In the genomic region with DNA sequence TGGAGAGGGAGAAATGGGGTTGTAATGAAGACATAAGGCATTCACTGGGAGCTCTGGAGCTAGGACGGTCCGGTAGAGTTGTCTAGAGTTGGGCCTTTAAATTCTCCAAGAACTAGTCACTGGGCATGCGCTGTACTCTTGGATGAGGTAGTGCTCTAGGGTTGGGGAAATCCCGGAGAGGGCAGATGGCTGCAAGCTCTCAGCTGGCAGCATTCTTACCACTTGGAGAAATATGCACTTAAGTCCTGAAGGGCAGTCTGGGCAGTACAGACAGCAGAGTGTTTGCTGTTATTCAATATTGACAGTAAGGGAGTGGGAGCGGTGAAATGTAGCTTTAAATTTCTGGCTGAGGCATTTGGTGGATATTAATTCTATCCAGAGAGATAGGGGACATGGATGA, we compare ENCODE assay signal across 15 cellular contexts.
DNase-seq lines count a peak whose midpoint lies in the region; ATAC-seq, FAIRE-seq and TF ChIP-seq lines count a peak whose summit lies in the region.
"Had no signal": no experiment of that assay in that cellular context is flagged by ENCODE, and none has a peak within 500 bp of the region (broad histone marks: within the 10 kb centered on the region; RNA-seq: fewer than 3 reads in every experiment).

No MANE protein-coding gene starts in this region.

- no peak overlapping the region for H3K9ac ChIP-seq in GM23248

- H4K20me1 ChIP-seq in GM23248 (ENCODE audit: insufficient read depth): no peaks in the 10 kb centered on the region

- no peaks in the 10 kb centered on the region for H3K27me3 ChIP-seq in GM23248 (replicated peaks; ENCODE audit: insufficient read depth)
- H3K27me3 ChIP-seq: vagina had no signal

- no peak overlapping the region for H3K27ac Mint-ChIP-seq in T-helper 17 cell
- H3K27ac Mint-ChIP-seq: activated CD4-positive, alpha-beta memory T cell treated with anti-CD3 and anti-CD28 coated beads for 36 hours; progenitor cell of endocrine pancreas had no signal

- no peaks in the 10 kb centered on the region for H3K4me1 ChIP-seq in GM23248 (ENCODE audit: insufficient read depth)
- H3K4me1 ChIP-seq: vagina had no signal

- no peak overlapping the region for H2AFZ ChIP-seq in GM23248

- ATAC-seq in T-helper 17 cell: no peak
- ATAC-seq in HG03378 (IDR thresholded peaks at IDR 0.05; ENCODE audit: unreplicated experiment): no peak
- no peak for ATAC-seq in GM18867 (IDR thresholded peaks at IDR 0.05; ENCODE audit: unreplicated experiment)

- in situ Hi-C loops in GM23248 (cut with MboI): no loop called here

- no peaks in the 10 kb centered on the region for H3K79me2 ChIP-seq in GM23248 (ENCODE audit: insufficient read depth)

- WGBS in GM23248 (ENCODE audit: low coverage in 1 of 2, low lambda C conversion rate in 2 of 2, missing lambda C conversion rate in 2 of 2), 2 experiments: 82% methylated on average over 5 of the region's 5 CpGs

- FAIRE-seq in RCC 7860 (lab: Jason Lieb, UNC): no peak
- FAIRE-seq: endothelial cell of umbilical vein, kidney had no signal

- H3K4me3 Mint-ChIP-seq in T-helper 17 cell: no peak overlapping the region
- H3K4me3 Mint-ChIP-seq: activated CD4-positive, alpha-beta memory T cell treated with anti-CD3 and anti-CD28 coated beads for 36 hours; activated naive CD8-positive, alpha-beta T cell treated with anti-CD3 and anti-CD28 coated beads, Interleukin-2, amount 10 ng/mL, durations not matched to agents 7 days and 5 days had no signal

- DNase-seq in GM23248: peak; percentile 25
- peak; percentile 64 for DNase-seq in RCC 7860 (ENCODE audit: low spot score)
- peak; percentile 47 for DNase-seq in fibroblast of the aortic adventitia (ENCODE audit: low read depth)
- DNase-seq in renal cortical epithelial cell (ENCODE audit: low read depth): peak; percentile 57
- no peak for DNase-seq in T-helper 17 cell
- no peak for DNase-seq in NCI-H146 treated with DMSO at 0.1 percent for 48 hours (lab: John Stamatoyannopoulos, UW; ENCODE audit: unreplicated experiment)
- DNase-seq: activated CD4-positive, alpha-beta memory T cell treated with anti-CD3 and anti-CD28 coated beads for 36 hours; activated naive CD8-positive, alpha-beta T cell treated with anti-CD3 and anti-CD28 coated beads, Interleukin-2, amount 10 ng/mL, durations not matched to agents 7 days and 5 days; GDM1; kidney had no signal

- H3K9me2 ChIP-seq in GM23248 (ENCODE audit: insufficient read depth): no peaks in the 10 kb centered on the region

- no peaks in the 10 kb centered on the region for H3K4me1 Mint-ChIP-seq in T-helper 17 cell
- H3K4me1 Mint-ChIP-seq: activated naive CD8-positive, alpha-beta T cell treated with anti-CD3 and anti-CD28 coated beads, Interleukin-2, amount 10 ng/mL, durations not matched to agents 7 days and 5 days had no signal

- no peaks in the 10 kb centered on the region for H3K36me3 ChIP-seq in GM23248 (ENCODE audit: low read depth)
- H3K36me3 ChIP-seq: vagina had no signal

- no peaks in the 10 kb centered on the region for H3K36me3 Mint-ChIP-seq in T-helper 17 cell (ENCODE audit: low read depth)
- H3K36me3 Mint-ChIP-seq: activated CD4-positive, alpha-beta memory T cell treated with anti-CD3 and anti-CD28 coated beads for 36 hours; activated naive CD8-positive, alpha-beta T cell treated with anti-CD3 and anti-CD28 coated beads, Interleukin-2, amount 10 ng/mL, durations not matched to agents 7 days and 5 days had no signal

- H3K9me3 ChIP-seq in GM23248 (ENCODE audit: low read depth): no peaks in the 10 kb centered on the region
- no peaks in the 10 kb centered on the region for H3K9me3 ChIP-seq in T-helper 17 cell (ENCODE audit: control insufficient read depth, low read length, poor library complexity, severe bottlenecking)
- H3K9me3 ChIP-seq: vagina had no signal

- no peak overlapping the region for H3K27ac ChIP-seq in GM23248
- H3K27ac ChIP-seq: vagina had no signal

- no peak overlapping the region for H3K4me2 ChIP-seq in GM23248 (ENCODE audit: unreplicated experiment)

- no peaks in the 10 kb centered on the region for H3K27me3 Mint-ChIP-seq in T-helper 17 cell
- H3K27me3 Mint-ChIP-seq: activated CD4-positive, alpha-beta memory T cell treated with anti-CD3 and anti-CD28 coated beads for 36 hours; activated naive CD8-positive, alpha-beta T cell treated with anti-CD3 and anti-CD28 coated beads, Interleukin-2, amount 10 ng/mL, durations not matched to agents 7 days and 5 days; progenitor cell of endocrine pancreas had no signal

- no peak for TF ChIP-seq CTCF in fibroblast of the aortic adventitia (IDR thresholded peaks at IDR 0.05; ENCODE audit: insufficient read depth, low read length)

- H3K4me3 ChIP-seq in GM23248 (no peak overlapping the region), fibroblast of the aortic adventitia (ENCODE audit: low read depth, low read length) (no peak overlapping the region)
- H3K4me3 ChIP-seq: vagina had no signal

- H3F3A ChIP-seq in GM23248 (ENCODE audit: insufficient read depth): no peaks in the 10 kb centered on the region

Comparison
In these comparisons a context has a peak if more than half of its experiments do, and no peak if none do; other contexts are left out.
1. DNase-seq: peak in GM23248 (single experiment), RCC 7860 (single experiment), fibroblast of the aortic adventitia (single experiment) and renal cortical epithelial cell (single experiment); none in T-helper 17 cell (0 of 3) and NCI-H146 treated with DMSO at 0.1 percent for 48 hours (single experiment).